ENCODE assay signal across 21 cellular contexts in genomic region chr9:131042666-131043065, GRCh38. TPM values are rescaled to one million over a fixed set of nuclear protein-coding genes. Genes with fewer than 3 reads are reported as not detected.
DNase-seq lines count a peak whose midpoint lies in the region; ATAC-seq and TF ChIP-seq lines count a peak whose summit lies in the region.
"Had no signal": no experiment of that assay in that cellular context is flagged by ENCODE, and none has a peak within 500 bp of the region (broad histone marks: within the 10 kb centered on the region; RNA-seq: fewer than 3 reads in every experiment).

No MANE protein-coding gene starts in this region.

- H3K4me3 ChIP-seq in cardiac muscle cell: no peak overlapping the region
- no peak overlapping the region for H3K4me3 ChIP-seq in SU-DHL-6 (ENCODE audit: insufficient read depth, low read length, poor library complexity, severe bottlenecking)
- H3K4me3 ChIP-seq: Peyer's patch had no signal

- H3K27me3 ChIP-seq in cardiac muscle cell (no peaks in the 10 kb centered on the region), SU-DHL-6 (ENCODE audit: low read length) (no peaks in the 10 kb centered on the region)
- H3K27me3 ChIP-seq: Peyer's patch had no signal

- no peaks in the 10 kb centered on the region for H3F3A ChIP-seq in SU-DHL-6 (ENCODE audit: insufficient read depth)

- H3K4me1 Mint-ChIP-seq in memory B cell (peaks cover 4% of the 10 kb centered on the region), T-cell (peaks cover 0 to 13% (median 10%) of the 10 kb centered on the region in 3 donors)

- H3K4me3 Mint-ChIP-seq in memory B cell: no peak overlapping the region
- H3K4me3 Mint-ChIP-seq in T-cell: no peak overlapping the region
- H3K4me3 Mint-ChIP-seq: CD4-positive, alpha-beta T cell had no signal

- H3K9me2 ChIP-seq in SU-DHL-6 (replicated peaks; ENCODE audit: insufficient read depth, low read length): no peaks in the 10 kb centered on the region

- TF ChIP-seq CTCF in cardiac muscle cell (IDR thresholded peaks at IDR 0.05; ENCODE audit: low read depth, low read length) (no peak), SU-DHL-6 (IDR thresholded peaks at IDR 0.05; ENCODE audit: insufficient read depth, low read length, poor library complexity, severe bottlenecking) (no peak)

- H4K20me1 ChIP-seq in SU-DHL-6 (ENCODE audit: low read depth, low read length): no peaks in the 10 kb centered on the region

- no peak overlapping the region; the same call in 1 of the 2 replicates for H3K9ac ChIP-seq in SU-DHL-6 (ENCODE audit: low read length)

- H3K27me3 Mint-ChIP-seq in memory B cell: peaks cover 10% of the 10 kb centered on the region
- peaks cover under 1 to 9% of the 10 kb centered on the region in 2 donors for H3K27me3 Mint-ChIP-seq in T-cell

- H3K4me1 ChIP-seq in cardiac muscle cell (ENCODE audit: low read depth): peaks cover 7% of the 10 kb centered on the region

- peak overlapping the region; percentile 37 for H3K27ac ChIP-seq in cardiac muscle cell
- peak overlapping the region; percentile 68; the same call in 1 of the 2 replicates for H3K27ac ChIP-seq in SU-DHL-6 (ENCODE audit: low read depth, low read length)

- H3K9me3 Mint-ChIP-seq in memory B cell: no peaks in the 10 kb centered on the region
- H3K9me3 Mint-ChIP-seq in T-cell: no peaks in the 10 kb centered on the region
- H3K9me3 Mint-ChIP-seq: CD4-positive, alpha-beta T cell had no signal

- H3K36me3 ChIP-seq in cardiac muscle cell: no peaks in the 10 kb centered on the region
- no peaks in the 10 kb centered on the region for H3K36me3 ChIP-seq in SU-DHL-6 (ENCODE audit: low read length)
- H3K36me3 ChIP-seq: Peyer's patch had no signal

- H3K27ac Mint-ChIP-seq in memory B cell (no peak overlapping the region), T-cell (no peak overlapping the region)
- H3K27ac Mint-ChIP-seq: CD4-positive, alpha-beta T cell had no signal

- ATAC-seq in left ventricle myocardium superior: no peak
- peak; percentile 7 for ATAC-seq in memory B cell (ENCODE audit: low read depth)
- no peak for ATAC-seq in T-cell (replicated peaks in 1 of 4)
- ATAC-seq: SK-N-SH treated with all-trans-retinoic acid at 6 μM for 48 hours had no signal

- H3K36me3 Mint-ChIP-seq in memory B cell: no peaks in the 10 kb centered on the region
- no peaks in the 10 kb centered on the region for H3K36me3 Mint-ChIP-seq in T-cell

- POLR2A ChIA-PET in T-cell (lab: Charles Lee): no interaction called here

- DNase-seq in cardiac muscle cell (ENCODE audit: low read depth in 1 of 2, low spot score in 1 of 2) (no peak), left ventricle myocardium superior (no peak), memory B cell (ENCODE audit: low spot score in 2 of 2) (no peak), T-cell (no peak), dermis blood vessel endothelial cell (no peak), HCEC 1CT (no peak)
- DNase-seq: 8988T; CD4-positive, alpha-beta T cell; COR-L47; DMS79; H7; NCI-H1092 treated with DMSO at 0.1 percent for 48 hours; NCI-H1436 treated with DMSO at 0.1 percent for 48 hours; NCI-H2029; NCI-H2227 treated with DMSO at 0.1 percent for 48 hours; NCI-H524; NCI-H774; NK-92 treated with Interleukin-12 subunit alpha and Interleukin-12 subunit beta, amount 100 ng/mL, for 24 hours had no signal

- peak overlapping the region; percentile 53 for H3K4me2 ChIP-seq in SU-DHL-6 (ENCODE audit: low read depth, low read length, poor library complexity, severe bottlenecking)

- H3K9me3 ChIP-seq in cardiac muscle cell (ENCODE audit: low read depth) (no peaks in the 10 kb centered on the region), SU-DHL-6 (ENCODE audit: insufficient read depth, low read length) (no peaks in the 10 kb centered on the region)
- H3K9me3 ChIP-seq: Peyer's patch had no signal

- peak overlapping the region; percentile 92 for H2AFZ ChIP-seq in SU-DHL-6 (ENCODE audit: low read depth, low read length, severe bottlenecking)

- CTCF ChIA-PET in T-cell (lab: Charles Lee): no interaction called here

- intact Hi-C loops in left ventricle myocardium superior (cut with micrococcal nuclease): loop anchor here (10.0 kb wide), 1 partner anchor 338 kb away; no protein-coding TSS in a partner anchor

- no peaks in the 10 kb centered on the region for H3K79me2 ChIP-seq in SU-DHL-6 (ENCODE audit: insufficient read depth, low read length)

RNA-seq across cellular contexts. Expression of gene LAMC3, which starts 33.7 kb away (rescaled TPM):
- total RNA-seq in cardiac muscle cell (7.5 and 14.0 TPM in 2 replicates), left ventricle myocardium superior (0.07 TPM), T-cell (1 to 10 TPM in 3 of 5 donors, under 1 TPM in 2; 0.35 to 3.7 (median 1.8) TPM), dermis blood vessel endothelial cell (0.51 and 4.7 TPM in 2 replicates)
- polyA plus RNA-seq in cardiac muscle cell: 5.4 and 7.6 TPM in 2 replicates

RNA-seq across cellular contexts. Expression of gene AIF1L, which starts 53.7 kb away (rescaled TPM):
- total RNA-seq in cardiac muscle cell: 14.2 and 14.3 TPM in 2 replicates
- polyA plus RNA-seq in cardiac muscle cell: 18.8 and 25.9 TPM in 2 replicates
- 22.9 TPM for total RNA-seq in left ventricle myocardium superior
- total RNA-seq in T-cell: under 1 TPM in 3 of 5 donors, not detected in 2; 0.37 to 0.67 (median 0.51) TPM
- 15.3 and 26.4 TPM in 2 replicates for total RNA-seq in dermis blood vessel endothelial cell
- total RNA-seq: CD4-positive, alpha-beta T cell had no signal
